In the genomic region with DNA sequence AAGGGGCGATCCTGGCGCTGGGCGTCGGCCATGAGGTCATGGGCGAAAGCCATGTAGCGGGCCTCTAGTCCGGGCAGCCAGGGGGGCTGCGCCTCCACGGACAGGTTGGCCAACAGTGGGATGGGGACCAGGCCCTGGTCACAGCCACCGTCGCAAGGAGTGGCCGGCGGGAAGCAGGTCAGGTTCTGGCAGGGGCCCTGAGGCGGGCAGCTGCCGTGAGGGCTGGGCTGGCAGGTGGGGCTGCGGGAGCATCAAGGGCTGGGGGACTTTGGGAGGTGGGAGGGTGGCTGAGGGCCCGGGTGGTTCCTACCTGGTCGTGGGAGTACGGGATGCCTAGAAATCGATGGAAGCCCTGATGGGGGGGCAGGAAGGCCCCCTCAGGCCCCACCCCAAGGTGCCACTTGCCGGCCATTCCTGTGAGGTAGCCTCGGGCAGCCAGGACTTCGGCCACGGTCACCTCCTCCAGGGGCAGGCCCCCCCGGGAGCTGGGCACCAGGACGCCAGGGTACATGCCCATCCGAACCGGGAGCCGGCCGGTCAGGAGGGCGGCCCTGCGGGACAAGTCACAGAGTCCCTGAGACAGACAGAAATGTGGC, we compare ENCODE assay signal across 6 cellular contexts.
DNase-seq lines count a peak whose midpoint lies in the region; TF ChIP-seq lines count a peak whose summit lies in the region.

No MANE protein-coding gene starts in this region.

- no peaks in the 10 kb centered on the region for H3K9me3 ChIP-seq in SK-N-MC (ENCODE audit: low read depth, low read length)

- TF ChIP-seq CTCF in AG04449 (IDR thresholded peaks at IDR 0.05; ENCODE audit: insufficient read depth, low read length, missing control alignments), result no peak

- DNase-seq in AG04449 (ENCODE audit: low read depth, low spot score) (no peak), SK-N-MC (ENCODE audit: low read depth, low spot score) (no peak), islet precursor cell (peak; percentile 55), CD1c-positive myeloid dendritic cell (ENCODE audit: extremely low spot score) (no peak), NCI-H69 (lab: John Stamatoyannopoulos, UW) (no peak), AML-193 (lab: John Stamatoyannopoulos, UW) (no peak)

- POLR2A ChIA-PET in AG04449 (lab: Yijun Ruan, JAX), result no interaction called here

- CTCF ChIA-PET in AG04449 (lab: Yijun Ruan, JAX), result interaction anchor here (1.3 to 2.3 kb wide), 11 partner anchors 10 to 106 kb away, joined by 3 to 15 read pairs (median 6); a partner anchor contains a TSS

- no peaks in the 10 kb centered on the region for H3K36me3 ChIP-seq in SK-N-MC (ENCODE audit: insufficient read depth, low read length)

- H3K9ac ChIP-seq in SK-N-MC (ENCODE audit: insufficient read length), result peak overlapping the region; percentile 77

- no peak overlapping the region for H3K27ac ChIP-seq in SK-N-MC

- H3K4me3 ChIP-seq in AG04449 (ENCODE audit: low read depth, low read length), result peak overlapping the region; percentile 80
- peak overlapping the region; percentile 84 for H3K4me3 ChIP-seq in SK-N-MC
